In genomic region chr2:224038049-224038829, GRCh38 we compare ENCODE assay signal across 8 cellular contexts. TPM values are rescaled to one million over a fixed set of nuclear protein-coding genes. Genes with fewer than 3 reads are reported as not detected.
DNase-seq lines count a peak whose midpoint lies in the region; ATAC-seq, FAIRE-seq and TF ChIP-seq lines count a peak whose summit lies in the region.

No MANE protein-coding gene starts in this region.

- H3K4me1 ChIP-seq in RWPE2 (ENCODE audit: insufficient read depth, poor library complexity, severe bottlenecking) (peaks cover 7% of the 10 kb centered on the region), small intestine (ENCODE audit: control insufficient read depth in 2 of 2, insufficient read depth in 1 of 2, low read depth in 1 of 2, low read length in 1 of 2) (no peaks in the 10 kb centered on the region)

- H3K36me3 ChIP-seq in BJ (ENCODE audit: control insufficient read depth, insufficient read depth, low read length): peaks cover 3% of the 10 kb centered on the region; the same call in 1 of the 2 replicates
- peaks cover 25% of the 10 kb centered on the region for H3K36me3 ChIP-seq in RWPE2 (ENCODE audit: low read depth)
- H3K36me3 ChIP-seq in small intestine (ENCODE audit: control insufficient read depth in 2 of 2, insufficient read depth in 2 of 2, low read length in 2 of 2): no peaks in the 10 kb centered on the region

- DNase-seq in BJ (ENCODE audit: low read depth): no peak
- DNase-seq in RWPE2 (ENCODE audit: low spot score): no peak
- DNase-seq in astrocyte of the hippocampus (ENCODE audit: low read depth, low spot score): peak; percentile 71
- DNase-seq in iPS-NIHi7 (ENCODE audit: extremely low spot score): peak; percentile 63
- peak; percentile 51 for DNase-seq in small intestine
- DNase-seq in NCI-H446 treated with DMSO at 0.1 percent for 48 hours (lab: John Stamatoyannopoulos, UW): no peak

- ATAC-seq in GM19035 (IDR thresholded peaks at IDR 0.05; ENCODE audit: unreplicated experiment): peak; percentile 47
- ATAC-seq in HG03354 (IDR thresholded peaks at IDR 0.05; ENCODE audit: poor library complexity, severe bottlenecking, unreplicated experiment): peak; percentile 63
- ATAC-seq in RWPE2 (ENCODE audit: low read depth): peak; percentile 70

- CTCF ChIA-PET in BJ (lab: Yijun Ruan, JAX): interaction anchor here (0.9 to 2.0 kb wide), 8 partner anchors 43 to 249 kb away, joined by 3 to 21 read pairs (median 4); no protein-coding TSS in a partner anchor

- H3K27me3 ChIP-seq in BJ (ENCODE audit: control insufficient read depth, insufficient read depth, low read length): no peaks in the 10 kb centered on the region
- H3K27me3 ChIP-seq in RWPE2 (ENCODE audit: insufficient read depth, poor library complexity, severe bottlenecking): no peaks in the 10 kb centered on the region
- peaks cover 2 to 3% of the 10 kb centered on the region in 2 donors for H3K27me3 ChIP-seq in small intestine (ENCODE audit: control insufficient read depth in 2 of 2, insufficient read depth in 2 of 2, low read length in 2 of 2)

- peak overlapping the region; percentile 72 for H3K4me3 ChIP-seq in BJ (ENCODE audit: low read depth, low read length)
- H3K4me3 ChIP-seq in RWPE2 (ENCODE audit: severe bottlenecking): peak overlapping the region; percentile 98
- peak overlapping the region; percentile 44 to 87 for H3K4me3 ChIP-seq in small intestine (ENCODE audit: low read depth in 1 of 2, low read length in 2 of 2)

- POLR2A ChIA-PET in BJ (lab: Charles Lee): no interaction called here

- no peak for FAIRE-seq in small intestine (lab: Jason Lieb, UNC)

- TF ChIP-seq CTCF in BJ (IDR thresholded peaks at IDR 0.05; ENCODE audit: insufficient read depth, low read depth, low read length): no peak
- no peak for TF ChIP-seq CTCF in RWPE2 (IDR thresholded peaks at IDR 0.05; ENCODE audit: poor library complexity, severe bottlenecking)

- WGBS in small intestine, 3 donors: 1 to 2% (median 1%) methylated on average over 31 to 36 of the region's 36 CpGs

- H3K27ac ChIP-seq in RWPE2 (ENCODE audit: poor library complexity, severe bottlenecking) (peak overlapping the region; percentile 47), small intestine (ENCODE audit: low read depth in 1 of 2, low read length in 1 of 2) (peak overlapping the region; percentile 17 to 53)

- no peaks in the 10 kb centered on the region for H3K9me3 ChIP-seq in RWPE2 (ENCODE audit: severe bottlenecking)
- H3K9me3 ChIP-seq in small intestine (ENCODE audit: control insufficient read depth, low read depth): no peaks in the 10 kb centered on the region

RNA-seq across cellular contexts. Expression of gene SERPINE2, which starts 0.8 kb away (rescaled TPM):
- 387 and 750 TPM in 2 replicates for polyA plus RNA-seq in BJ (2011; rRNA removed)
- polyA minus RNA-seq in BJ (2011; rRNA and poly(A)+ RNA removed): 291 and 354 TPM in 2 replicates
- 10 to 100 TPM in 2 of 3 donors, 1 to 10 TPM in 1; 6.0 to 27.6 (median 14.3) TPM for polyA plus RNA-seq in small intestine

Comparison
In these comparisons a context has a peak if more than half of its experiments do, and no peak if none do; other contexts are left out.
1. DNase-seq: peak in astrocyte of the hippocampus (single experiment), iPS-NIHi7 (single experiment) and small intestine (single experiment); none in BJ (single experiment), RWPE2 (single experiment) and NCI-H446 treated with DMSO at 0.1 percent for 48 hours (single experiment).
2. RNA of gene SERPINE2, which starts 0.8 kb away (polyA plus RNA-seq): 387 to 750 TPM in BJ; 6.0 to 27.6 TPM in small intestine; every median in the first group is over 10 times any median in the second.
3. Peak in every context shown above with its lines, with median percentiles within 50 percentile points of each other: H3K4me3 ChIP-seq and ATAC-seq.